10 cellular contexts compared by ENCODE assay signal in the genomic region with DNA sequence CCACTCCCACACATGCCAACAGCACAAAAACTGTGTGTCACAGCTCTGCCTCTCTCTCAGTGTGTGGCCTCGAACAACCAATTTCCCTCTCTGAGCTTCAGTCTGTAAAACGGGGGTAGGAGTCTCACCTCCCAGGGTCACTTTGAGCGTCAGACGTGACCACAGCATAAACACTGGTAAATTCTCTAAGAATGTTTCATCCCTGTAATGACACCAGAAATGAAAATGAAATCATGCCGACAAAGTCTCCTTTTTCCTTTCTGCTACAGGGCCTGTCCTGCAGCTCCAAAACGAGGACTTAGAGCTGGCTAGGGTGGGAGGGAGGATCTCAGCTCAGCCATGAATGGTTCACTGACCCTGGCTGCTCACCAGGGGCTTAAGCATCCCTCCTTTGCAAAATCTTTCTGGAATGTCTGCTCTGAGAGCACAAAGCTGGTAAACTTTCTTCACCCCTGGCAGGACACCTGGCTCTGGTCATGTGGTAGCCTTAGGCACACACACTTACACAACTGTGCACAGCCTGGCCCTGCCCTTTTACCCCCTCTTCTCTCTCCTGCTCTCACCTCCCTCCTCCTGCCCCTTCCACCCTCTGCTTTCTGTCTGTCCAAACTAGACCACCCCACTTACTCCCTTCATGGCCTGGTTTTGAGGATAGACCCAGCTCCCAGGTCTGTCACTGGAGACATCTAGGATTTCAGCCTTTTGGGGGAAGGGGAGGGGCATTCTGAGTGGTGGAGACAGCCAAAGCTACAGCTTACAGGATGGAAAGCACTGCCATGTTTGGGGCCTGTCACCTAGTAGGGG. TPM values are rescaled to one million over a fixed set of nuclear protein-coding genes. Genes with fewer than 3 reads are reported as not detected.
DNase-seq lines count a peak whose midpoint lies in the region; ATAC-seq and TF ChIP-seq lines count a peak whose summit lies in the region.
"Had no signal": no experiment of that assay in that cellular context is flagged by ENCODE, and none has a peak within 500 bp of the region (broad histone marks: within the 10 kb centered on the region; RNA-seq: fewer than 3 reads in every experiment).

No MANE protein-coding gene starts in this region.

- no peak overlapping the region for H2AFZ ChIP-seq in neuronal stem cell (ENCODE audit: low read length)

- no peak overlapping the region for H2BK15ac ChIP-seq in neuronal stem cell (ENCODE audit: low read length)

- H3K18ac ChIP-seq in neuronal stem cell (ENCODE audit: low read length) = peak overlapping the region; percentile 86

- H3K27me3 ChIP-seq in endodermal cell (ENCODE audit: control insufficient read depth, insufficient read depth, low read length, poor library complexity, severe bottlenecking) (no peaks in the 10 kb centered on the region), neuronal stem cell (ENCODE audit: control insufficient read depth in 3 of 3, insufficient read depth in 3 of 3, low read depth in 1 of 3, low read length in 3 of 3) (peaks cover 0 to 5% (median 0%) of the 10 kb centered on the region in 3 experiments)
- H3K27me3 ChIP-seq: cardiac muscle cell had no signal

- H2BK12ac ChIP-seq in neuronal stem cell (ENCODE audit: low read length) = no peak overlapping the region

- ATAC-seq in HG03378 (IDR thresholded peaks at IDR 0.05; ENCODE audit: unreplicated experiment) = no peak
- no peak for ATAC-seq in HG03139 (IDR thresholded peaks at IDR 0.05; ENCODE audit: unreplicated experiment)

- peaks cover 2% of the 10 kb centered on the region for H3K36me3 Mint-ChIP-seq in endodermal cell (ENCODE audit: low read depth)
- no peaks in the 10 kb centered on the region for H3K36me3 Mint-ChIP-seq in activated CD4-positive, alpha-beta T cell treated with anti-CD3 and anti-CD28 coated beads, Interleukin-2, amount 10 ng/mL, durations not matched to agents 7 days and 5 days (ENCODE audit: low read depth)

- peak overlapping the region; percentile 14 for H3K4me3 Mint-ChIP-seq in endodermal cell
- no peak overlapping the region for H3K4me3 Mint-ChIP-seq in activated CD4-positive, alpha-beta T cell treated with anti-CD3 and anti-CD28 coated beads, Interleukin-2, amount 10 ng/mL, durations not matched to agents 7 days and 5 days

- peaks cover 5% of the 10 kb centered on the region for H3K79me1 ChIP-seq in neuronal stem cell (ENCODE audit: low read depth, low read length)

- H2BK120ac ChIP-seq in neuronal stem cell (ENCODE audit: low read depth, low read length) = no peak overlapping the region

- H3K4me1 ChIP-seq in endodermal cell (ENCODE audit: control insufficient read depth, insufficient read depth, low read length) (peaks cover 48% of the 10 kb centered on the region), neuronal stem cell (ENCODE audit: control insufficient read depth in 2 of 2, insufficient read depth in 1 of 2, low read depth in 1 of 2, low read length in 2 of 2) (peaks cover 11 to 23% of the 10 kb centered on the region in 2 donors)

- no peak overlapping the region for H2AK5ac ChIP-seq in neuronal stem cell (ENCODE audit: low read depth, low read length)

- no peak overlapping the region for H4K8ac ChIP-seq in neuronal stem cell (ENCODE audit: low read depth, low read length)

- H3K23ac ChIP-seq in neuronal stem cell (ENCODE audit: low read depth, low read length, poor library complexity) = peak overlapping the region; percentile 19

- H3K36me3 ChIP-seq in endodermal cell (ENCODE audit: control insufficient read depth, insufficient read depth, low read length) (no peaks in the 10 kb centered on the region), neuronal stem cell (replicated peaks in 1 of 2; ENCODE audit: control insufficient read depth in 2 of 2, insufficient read depth in 2 of 2, low read length in 2 of 2) (no peaks in the 10 kb centered on the region)
- H3K36me3 ChIP-seq: cardiac muscle cell had no signal

- peaks cover 75% of the 10 kb centered on the region for H3K4me1 Mint-ChIP-seq in endodermal cell
- H3K4me1 Mint-ChIP-seq in activated CD4-positive, alpha-beta T cell treated with anti-CD3 and anti-CD28 coated beads, Interleukin-2, amount 10 ng/mL, durations not matched to agents 7 days and 5 days = peaks cover 52% of the 10 kb centered on the region

- TF ChIP-seq CTCF in AG10803 (conservative IDR thresholded peaks at IDR 0.05; ENCODE audit: low read length) (no peak), NB4 (IDR thresholded peaks at IDR 0.05; ENCODE audit: low read depth, low read length) (no peak), endodermal cell (conservative IDR thresholded peaks at IDR 0.05) (no peak)

- DNase-seq in AG10803 (ENCODE audit: low read depth) (peak; percentile 94), NB4 (ENCODE audit: low read depth) (peak; percentile 42), endodermal cell (peak; percentile 81), neuronal stem cell (ENCODE audit: low spot score) (no peak), C1 segment of cervical spinal cord (lab: John Stamatoyannopoulos, UW) (no peak)
- DNase-seq in activated CD4-positive, alpha-beta T cell treated with anti-CD3 and anti-CD28 coated beads, Interleukin-2, amount 10 ng/mL, durations not matched to agents 7 days and 5 days = no peak
- DNase-seq: NCI-H2029 had no signal

- H2BK5ac ChIP-seq in neuronal stem cell (ENCODE audit: low read length) = no peak overlapping the region

- H3K27ac ChIP-seq in endodermal cell (ENCODE audit: low read depth, low read length) (peak overlapping the region; percentile 28), neuronal stem cell (replicated peaks; ENCODE audit: low read length) (peak overlapping the region; percentile 7)
- H3K27ac ChIP-seq: cardiac muscle cell had no signal

- peak overlapping the region; percentile 95 for H3K27ac Mint-ChIP-seq in endodermal cell
- H3K27ac Mint-ChIP-seq in activated CD4-positive, alpha-beta T cell treated with anti-CD3 and anti-CD28 coated beads, Interleukin-2, amount 10 ng/mL, durations not matched to agents 7 days and 5 days = no peak overlapping the region

- POLR2A ChIA-PET in activated CD4-positive, alpha-beta T cell treated with anti-CD3 and anti-CD28 coated beads, Interleukin-2, amount 10 ng/mL, durations not matched to agents 7 days and 5 days (lab: Charles Lee) = no interaction called here

- 31 to 38% methylated on average over 3 to 6 of the region's 6 CpGs for WGBS in endodermal cell (ENCODE audit: insufficient coverage in 1 of 2, insufficient read length in 1 of 2), 2 experiments
- WGBS in neuronal stem cell (ENCODE audit: extremely low coverage in 2 of 2, insufficient read length in 2 of 2, insufficient replicate concordance in 1 of 2), 2 donors = no CpG with 5 or more reads among the region's 6 CpGs

- H3K4me2 ChIP-seq in neuronal stem cell (ENCODE audit: insufficient read depth, low read length, poor library complexity, severe bottlenecking) = no peak overlapping the region

- no peak overlapping the region for H4K91ac ChIP-seq in neuronal stem cell (ENCODE audit: low read depth, low read length, poor library complexity)

- H3K9ac ChIP-seq in endodermal cell (ENCODE audit: extremely low read depth, low read length, poor library complexity, severe bottlenecking) = peak overlapping the region; percentile 62
- H3K9ac ChIP-seq in neuronal stem cell (ENCODE audit: low read depth, low read length, poor library complexity) = no peak overlapping the region

- H3K4ac ChIP-seq in neuronal stem cell (ENCODE audit: low read length) = no peak overlapping the region

- no peak for TF ChIP-seq POLR2A in NB4 (IDR thresholded peaks at IDR 0.05; ENCODE audit: extremely low read depth, insufficient read length)

- H3K9me3 ChIP-seq in endodermal cell (ENCODE audit: control insufficient read depth, low read length) = peaks cover 16% of the 10 kb centered on the region
- H3K9me3 ChIP-seq in neuronal stem cell (replicated peaks in 1 of 2; ENCODE audit: control insufficient read depth in 2 of 2, insufficient read depth in 1 of 2, low read depth in 1 of 2, low read length in 2 of 2) = peaks cover 0 to 3% of the 10 kb centered on the region in 2 donors

- H3K9me3 Mint-ChIP-seq in endodermal cell = peaks cover 18% of the 10 kb centered on the region
- H3K9me3 Mint-ChIP-seq in activated CD4-positive, alpha-beta T cell treated with anti-CD3 and anti-CD28 coated beads, Interleukin-2, amount 10 ng/mL, durations not matched to agents 7 days and 5 days = no peaks in the 10 kb centered on the region

- H3K27me3 Mint-ChIP-seq in endodermal cell (ENCODE audit: insufficient read depth) = no peaks in the 10 kb centered on the region
- peaks cover 2% of the 10 kb centered on the region for H3K27me3 Mint-ChIP-seq in activated CD4-positive, alpha-beta T cell treated with anti-CD3 and anti-CD28 coated beads, Interleukin-2, amount 10 ng/mL, durations not matched to agents 7 days and 5 days

- H3K14ac ChIP-seq in neuronal stem cell (ENCODE audit: low read length) = no peak overlapping the region

- no peak overlapping the region for H3K4me3 ChIP-seq in AG10803 (ENCODE audit: low read length)
- no peak overlapping the region for H3K4me3 ChIP-seq in NB4 (ENCODE audit: low read depth, low read length)
- H3K4me3 ChIP-seq in endodermal cell (ENCODE audit: low read length) = peak overlapping the region; percentile 51
- no peak overlapping the region for H3K4me3 ChIP-seq in neuronal stem cell (ENCODE audit: low read length in 2 of 2)
- H3K4me3 ChIP-seq: cardiac muscle cell had no signal

- CTCF ChIA-PET in activated CD4-positive, alpha-beta T cell treated with anti-CD3 and anti-CD28 coated beads, Interleukin-2, amount 10 ng/mL, durations not matched to agents 7 days and 5 days (lab: Charles Lee) = interaction anchor here (0.6 to 1.6 kb wide), 2 partner anchors 8 to 10 kb away, joined by 3 to 4 read pairs; no protein-coding TSS in a partner anchor

RNA-seq across cellular contexts. Expression of a gene that starts 12.3 kb away (rescaled TPM):
- total RNA-seq in endodermal cell = 100 to 1,000 TPM; 105 to 130 TPM
- 39.1 TPM for polyA plus RNA-seq in endodermal cell (2013, experiment 1 of 2)
- 45.5 TPM for polyA plus RNA-seq in endodermal cell (2013, experiment 2 of 2)
- polyA plus RNA-seq in neuronal stem cell (2013, experiment 1 of 2) = 12.1 TPM
- 11.9 TPM for polyA plus RNA-seq in neuronal stem cell (2013, experiment 2 of 2)
- 1 to 10 TPM in 1 of 2 experiments, under 1 TPM in 1; 0.99 to 1.3 TPM for total RNA-seq in activated CD4-positive, alpha-beta T cell treated with anti-CD3 and anti-CD28 coated beads, Interleukin-2, amount 10 ng/mL, durations not matched to agents 7 days and 5 days

Comparison
In these comparisons a context has a peak if more than half of its experiments do, and no peak if none do; other contexts are left out.
1. DNase-seq: peak in AG10803 (single experiment), NB4 (single experiment) and endodermal cell (single experiment); none in neuronal stem cell (single experiment), activated CD4-positive, alpha-beta T cell treated with anti-CD3 and anti-CD28 coated beads, Interleukin-2, amount 10 ng/mL, durations not matched to agents 7 days and 5 days (single experiment) and C1 segment of cervical spinal cord (0 of 14).
2. RNA of a gene that starts 12.3 kb away (total RNA-seq): 105 to 130 TPM in endodermal cell; 0.99 to 1.3 TPM in activated CD4-positive, alpha-beta T cell treated with anti-CD3 and anti-CD28 coated beads, Interleukin-2, amount 10 ng/mL, durations not matched to agents 7 days and 5 days; every median in the first group is over 10 times any median in the second.